In the genomic region with DNA sequence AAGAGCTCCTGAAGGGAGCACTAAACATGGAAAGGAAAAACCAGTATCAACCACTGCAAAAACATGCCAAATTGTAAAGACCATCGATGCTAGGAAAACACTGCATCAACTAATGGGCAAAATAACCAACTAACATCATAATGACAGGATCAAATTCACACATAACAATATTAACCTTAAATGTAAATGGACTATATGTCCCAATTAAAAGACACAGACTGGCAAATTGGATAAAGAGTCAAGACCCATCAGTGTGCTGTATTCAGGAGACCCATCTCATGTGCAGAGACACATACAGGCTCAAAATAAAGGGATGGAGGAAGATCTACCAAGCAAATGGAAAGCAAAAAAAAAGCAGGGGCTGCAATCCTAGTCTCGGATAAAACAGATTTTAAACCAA, we compare ENCODE assay signal across 1 cellular context. TPM values are rescaled to one million over a fixed set of nuclear protein-coding genes. Genes with fewer than 3 reads are reported as not detected.
"Had no signal": no experiment of that assay in that cellular context is flagged by ENCODE, and none has a peak within 500 bp of the region (broad histone marks: within the 10 kb centered on the region; RNA-seq: fewer than 3 reads in every experiment).

No MANE protein-coding gene starts in this region.

RNA-seq across cellular contexts. Expression of gene GLT8D2, which starts 13.8 kb away (rescaled TPM):
- total RNA-seq: OCI-LY7 had no signal
